ENCODE assay signal across 10 cellular contexts in the genomic region with DNA sequence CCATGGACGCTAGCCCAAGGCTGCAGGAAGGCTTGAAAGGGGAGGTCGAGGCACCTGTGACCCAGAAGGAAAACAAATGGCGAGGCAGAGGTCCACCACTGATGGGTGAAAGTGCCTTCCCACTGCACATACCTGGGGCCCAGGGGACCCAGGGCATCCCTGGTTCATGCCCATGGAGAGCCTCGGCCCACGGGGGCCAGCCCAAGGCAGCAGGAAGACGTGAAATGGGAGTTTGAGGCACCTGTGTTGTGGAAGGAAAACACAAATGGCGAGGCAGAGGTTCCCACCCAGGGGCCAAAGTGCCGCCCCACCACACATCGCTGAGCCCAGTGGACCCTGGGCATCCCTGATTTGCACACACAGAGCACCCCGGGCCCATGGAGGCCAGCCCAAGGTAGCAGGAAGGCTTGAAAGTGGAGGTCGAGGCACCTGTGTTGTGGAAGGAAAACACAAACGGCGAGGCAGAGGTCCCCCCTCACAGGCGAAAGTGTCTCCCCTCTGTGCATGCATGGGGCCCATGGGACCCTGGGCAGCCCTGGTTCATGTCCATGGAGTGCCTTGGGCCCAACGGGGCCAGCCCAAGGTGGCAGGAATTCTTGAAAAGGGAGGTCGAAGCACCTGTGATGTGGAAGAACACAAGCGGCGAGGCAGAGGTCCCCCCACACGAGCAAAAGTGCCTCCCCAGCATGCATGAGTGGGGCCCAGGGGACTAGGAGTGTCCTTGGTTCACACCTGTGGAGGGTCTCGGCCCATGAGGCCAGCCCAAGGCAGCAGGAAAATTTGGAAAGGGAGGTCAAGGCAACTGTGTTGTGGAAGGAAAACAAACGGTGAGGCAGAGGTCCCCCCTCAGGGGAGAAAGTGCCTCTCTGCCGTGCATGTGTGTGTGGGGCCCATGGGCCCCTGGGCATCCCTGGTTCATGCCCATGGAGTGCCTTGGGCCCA.
DNase-seq lines count a peak whose midpoint lies in the region; ATAC-seq and TF ChIP-seq lines count a peak whose summit lies in the region.
"Had no signal": no experiment of that assay in that cellular context is flagged by ENCODE, and none has a peak within 500 bp of the region (broad histone marks: within the 10 kb centered on the region; RNA-seq: fewer than 3 reads in every experiment).

No MANE protein-coding gene starts in this region.

- H2AFZ ChIP-seq in hepatocyte, result no peak overlapping the region
- H2AFZ ChIP-seq: GM23248 had no signal

- CTCF ChIA-PET in RWPE1 (lab: Yijun Ruan, JAX), result no interaction called here

- no peaks in the 10 kb centered on the region for H3K4me1 ChIP-seq in hepatocyte (ENCODE audit: insufficient read depth)
- H3K4me1 ChIP-seq: SJSA1 had no signal

- H3K4me3 ChIP-seq in hepatocyte, result no peak overlapping the region
- H3K4me3 ChIP-seq: GM23248, SJSA1, skin epidermis had no signal

- WGBS in hepatocyte (ENCODE audit: low lambda C conversion rate, missing lambda C conversion rate), result 68% methylated on average over 22 of the region's 22 CpGs

- peak; percentile 0 for DNase-seq in GM10266 (ENCODE audit: extremely low spot score)
- peak; percentile 4 for DNase-seq in activated CD8-positive, alpha-beta memory T cell treated with anti-CD3 and anti-CD28 coated beads, Interleukin-2, amount 50 U/mL, for 4 hours
- peak; percentile 2 for DNase-seq in hepatocyte (ENCODE audit: low spot score)
- DNase-seq in sciatic nerve (ENCODE audit: low spot score), result peak; percentile 32
- DNase-seq in RWPE1 (ENCODE audit: low spot score), result no peak
- DNase-seq in NCI-H2171 treated with DMSO at 0.1 percent for 48 hours (lab: John Stamatoyannopoulos, UW), result no peak
- DNase-seq: GM23248 had no signal

- no peaks in the 10 kb centered on the region for H3K27me3 ChIP-seq in hepatocyte
- H3K27me3 ChIP-seq: SJSA1 had no signal

- ATAC-seq in sciatic nerve (no peak), GM21390 (IDR thresholded peaks at IDR 0.05; ENCODE audit: unreplicated experiment) (no peak)

- H4K20me1 ChIP-seq in hepatocyte (ENCODE audit: insufficient read depth, poor library complexity, severe bottlenecking), result no peaks in the 10 kb centered on the region

- POLR2A ChIA-PET in RWPE1 (lab: Yijun Ruan, JAX; ENCODE audit: low non-redundant PET), result no interaction called here

- H3K27ac ChIP-seq in hepatocyte (no peak overlapping the region), RWPE1 (no peak overlapping the region)
- H3K27ac ChIP-seq: GM23248, SJSA1, skin epidermis had no signal

- no peaks in the 10 kb centered on the region for H3K79me2 ChIP-seq in hepatocyte

- no peak for TF ChIP-seq CTCF in GM10266 (IDR thresholded peaks at IDR 0.05; ENCODE audit: control insufficient read depth, insufficient read depth, low read depth, missing control alignments)
- TF ChIP-seq CTCF in hepatocyte (IDR thresholded peaks at IDR 0.05; ENCODE audit: poor library complexity), result no peak
- TF ChIP-seq CTCF in RWPE1 (conservative IDR thresholded peaks at IDR 0.05; ENCODE audit: low read depth), result no peak

- no peaks in the 10 kb centered on the region for H3K9me2 ChIP-seq in hepatocyte (replicated peaks; ENCODE audit: insufficient read depth)

- intact Hi-C loops in sciatic nerve (cut with DNase I), result no loop called here

- no peaks in the 10 kb centered on the region for H3K36me3 ChIP-seq in hepatocyte (replicated peaks; ENCODE audit: insufficient read depth, low read depth)
- H3K36me3 ChIP-seq: SJSA1 had no signal

- H3K9me3 ChIP-seq in hepatocyte (ENCODE audit: low read depth), result peaks cover 13% of the 10 kb centered on the region

- no peak overlapping the region for H3K4me2 ChIP-seq in hepatocyte

Comparison
In these comparisons a context has a peak if more than half of its experiments do, and no peak if none do; other contexts are left out.
1. DNase-seq: peak in GM10266 (single experiment), activated CD8-positive, alpha-beta memory T cell treated with anti-CD3 and anti-CD28 coated beads, Interleukin-2, amount 50 U/mL, for 4 hours (single experiment), hepatocyte (single experiment) and sciatic nerve (single experiment); none in RWPE1 (single experiment) and NCI-H2171 treated with DMSO at 0.1 percent for 48 hours (single experiment).